ENCODE assay signal across 13 cellular contexts in the genomic region with DNA sequence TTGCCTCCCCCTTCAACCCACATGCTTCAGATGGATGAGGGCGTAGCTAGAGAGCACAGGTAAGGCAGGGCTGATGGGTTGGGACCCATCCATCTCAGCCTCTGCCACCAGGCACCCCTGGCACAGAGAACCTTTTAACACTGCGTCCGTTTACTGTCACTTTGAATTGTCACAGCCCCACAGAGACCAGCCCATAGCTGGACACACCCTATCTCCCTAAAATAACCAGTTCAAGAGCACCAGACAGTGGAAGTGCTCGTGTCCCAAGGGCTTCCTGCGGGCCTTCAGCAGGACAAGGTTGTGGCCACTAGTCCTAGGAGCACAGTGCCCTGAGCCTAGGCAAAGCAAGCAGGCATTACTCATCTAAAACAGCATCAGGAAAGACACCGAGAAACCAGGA. TPM values are rescaled to one million over a fixed set of nuclear protein-coding genes. Genes with fewer than 3 reads are reported as not detected.
A peak's percentile ranks its signal among the peaks of the same experiment; 100 is the strongest.
DNase-seq lines count a peak whose midpoint lies in the region; ATAC-seq, FAIRE-seq and TF ChIP-seq lines count a peak whose summit lies in the region.
"Not testable (repeated sequence)": the region's sequence is repeated elsewhere in the genome, so short reads cannot be mapped to it uniquely, and the experiment has no call there.
"Had no signal": no experiment of that assay in that cellular context is flagged by ENCODE, and none has a peak within 500 bp of the region (broad histone marks: within the 10 kb centered on the region; RNA-seq: fewer than 3 reads in every experiment).

No MANE protein-coding gene starts in this region.

- not testable (repeated sequence) for DNase-seq in HepG2 (ENCODE audit: low spot score)

- BruUV-seq in HepG2 (replicated peaks; lab: Mats Ljungman, UMichigan): not testable (repeated sequence)

- not testable (repeated sequence) for TF ChIP-seq EP300 in HepG2 (IDR thresholded peaks at IDR 0.05; ENCODE audit: low read depth in 2 of 2, low read length in 2 of 2); HepG2 (CRISPR knock-in tag; IDR thresholded peaks at IDR 0.05; ENCODE audit: borderline replicate concordance)

- not testable (repeated sequence) for H3K9ac ChIP-seq in HepG2 (ENCODE audit: insufficient read depth, low read depth, low read length)

- not testable (repeated sequence) for H3K27ac ChIP-seq in HepG2 (ENCODE audit: extremely low read length, insufficient read depth, low read length)

- in situ Hi-C loops in HepG2 (cut with HindIII; ENCODE audit: extremely low pct_ligation_motif_present, low pct_unique_long_range_greater_than_20kb): not testable (repeated sequence)

- TF ChIP-seq POLR2A in HepG2 (IDR thresholded peaks at IDR 0.05; ENCODE audit: insufficient read depth in 1 of 2, low read depth in 2 of 2, low read length in 2 of 2): not testable (repeated sequence)

- CTCF ChIA-PET in HepG2 (lab: Yijun Ruan, JAX; ENCODE audit: low intra/inter-chr PET ratio, low total read pairs): not testable (repeated sequence)

- H3K36me3 ChIP-seq in HepG2 (replicated peaks in 1 of 2; ENCODE audit: control insufficient read depth in 1 of 2, insufficient read depth in 2 of 2, low read length in 2 of 2): not testable (repeated sequence)

- not testable (repeated sequence) for H3K4me1 ChIP-seq in HepG2 (ENCODE audit: insufficient read depth, low read length)

- not testable (repeated sequence) for H4K20me1 ChIP-seq in HepG2 (ENCODE audit: insufficient read depth, low read length)

- not testable (repeated sequence) for H2AFZ ChIP-seq in HepG2 (ENCODE audit: low read length)

- H3K79me2 ChIP-seq in HepG2 (ENCODE audit: insufficient read depth, low read length): not testable (repeated sequence)

- POLR2A ChIA-PET in HepG2 (lab: Yijun Ruan, JAX): not testable (repeated sequence)

- not testable (repeated sequence) for TF ChIP-seq RAD21 in HepG2 (CRISPR knock-in tag; IDR thresholded peaks at IDR 0.05)

- H3K4me3 ChIP-seq in HepG2 (replicated peaks in 1 of 3; ENCODE audit: insufficient read depth in 1 of 3, low read depth in 2 of 3, low read length in 3 of 3): not testable (repeated sequence)

- not testable (repeated sequence) for FAIRE-seq in HepG2 (lab: Jason Lieb, UNC)

- not testable (repeated sequence) for TF ChIP-seq CTCF in HepG2 (CRISPR knock-in tag; IDR thresholded peaks at IDR 0.05)

- not testable (repeated sequence) for H3K9me3 ChIP-seq in HepG2 (ENCODE audit: low read length)

- ATAC-seq in HepG2: peak; percentile 50

- H3K27me3 ChIP-seq in HepG2 (ENCODE audit: control insufficient read depth in 1 of 2, insufficient read depth in 2 of 2, low read length in 2 of 2): peaks cover 2 to 23% of the 10 kb centered on the region in 2 experiments; a peak in 4 of 5 replicates

- WGBS in HepG2 (ENCODE audit: low lambda C conversion rate): 40% methylated on average over 1 of the region's 6 CpGs

- H3K4me2 ChIP-seq in HepG2 (ENCODE audit: low read depth, low read length): not testable (repeated sequence)

- intact Hi-C loops in HepG2 (cut with micrococcal nuclease; ENCODE audit: unreplicated experiment): not testable (repeated sequence)

RNA-seq across cellular contexts. Expression of gene BUB1, which starts 20.4 kb away (rescaled TPM):
- 52.6 and 84.1 TPM in 2 replicates for total RNA-seq in HepG2 (2016; rRNA removed; fragmentation: Illumina TruSeq; extraction: Trizol)
- 14.4 and 21.2 TPM in 2 replicates for total RNA-seq in HepG2 (2016; cell fraction: cytosol; rRNA removed; fragmentation: Illumina TruSeq; extraction: Trizol; ENCODE audit: low read depth)
- total RNA-seq in HepG2 (2016; cell fraction: insoluble cytoplasmic fraction; rRNA removed; fragmentation: Illumina TruSeq; extraction: Trizol): 53.4 and 80.3 TPM in 2 replicates
- total RNA-seq in HepG2 (2016; cell fraction: membrane; rRNA removed; fragmentation: Illumina TruSeq; extraction: Trizol): 21.2 and 25.6 TPM in 2 replicates
- total RNA-seq in HepG2 (2016; cell fraction: nucleus; rRNA removed; fragmentation: Illumina TruSeq; extraction: Trizol): 62.6 and 67.1 TPM in 2 replicates
- 15.2 and 27.8 TPM in 2 replicates for polyA plus RNA-seq in HepG2 (2011; rRNA removed)
- 12.7 and 14.5 TPM in 2 replicates for polyA plus RNA-seq in HepG2 (2011; cell fraction: cytosol; rRNA removed)
- polyA plus RNA-seq in HepG2 (2011; cell fraction: nucleus; rRNA removed): 11.0 and 14.9 TPM in 2 replicates
- 12.0 and 29.8 TPM in 2 replicates for polyA plus RNA-seq in HepG2 (2012)
- 6.3 and 8.5 TPM in 2 replicates for polyA plus RNA-seq in HepG2 (2016; cell fraction: cytosol; fragmentation: Illumina TruSeq; extraction: Trizol; ENCODE audit: low read depth)
- 66.9 and 69.6 TPM in 2 replicates for polyA plus RNA-seq in HepG2 (2016; cell fraction: insoluble cytoplasmic fraction; fragmentation: Illumina TruSeq; extraction: Trizol; ENCODE audit: low read depth)
- polyA plus RNA-seq in HepG2 (2016; cell fraction: membrane; fragmentation: Illumina TruSeq; extraction: Trizol; ENCODE audit: low read depth): 8.4 and 12.9 TPM in 2 replicates
- polyA plus RNA-seq in HepG2 (2016; cell fraction: nucleus; fragmentation: Illumina TruSeq; extraction: Trizol; ENCODE audit: insufficient read depth, low read depth): 38.8 and 40.6 TPM in 2 replicates
- 37.0 and 58.7 TPM in 2 replicates for polyA minus RNA-seq in HepG2 (2011; rRNA and poly(A)+ RNA removed; ENCODE audit: low replicate concordance)
- polyA minus RNA-seq in HepG2 (2011; cell fraction: cytosol; rRNA and poly(A)+ RNA removed): 18.4 and 31.0 TPM in 2 replicates
- 74.3 and 94.2 TPM in 2 replicates for polyA minus RNA-seq in HepG2 (2011; cell fraction: nucleus; rRNA and poly(A)+ RNA removed)

RNA-seq across cellular contexts. Expression of gene ACOXL, which starts 34.1 kb away (rescaled TPM):
- not detected in 2 replicates for total RNA-seq in HepG2 (2016; rRNA removed; fragmentation: Illumina TruSeq; extraction: Trizol)
- total RNA-seq in HepG2 (2016; cell fraction: cytosol; rRNA removed; fragmentation: Illumina TruSeq; extraction: Trizol; ENCODE audit: low read depth): not detected in 2 replicates
- total RNA-seq in HepG2 (2016; cell fraction: insoluble cytoplasmic fraction; rRNA removed; fragmentation: Illumina TruSeq; extraction: Trizol): not detected in 2 replicates
- not detected in 2 replicates for total RNA-seq in HepG2 (2016; cell fraction: membrane; rRNA removed; fragmentation: Illumina TruSeq; extraction: Trizol)
- not detected in 2 replicates for total RNA-seq in HepG2 (2016; cell fraction: nucleus; rRNA removed; fragmentation: Illumina TruSeq; extraction: Trizol)
- polyA plus RNA-seq in HepG2 (2011; rRNA removed): not detected in 2 replicates
- polyA plus RNA-seq in HepG2 (2011; cell fraction: cytosol; rRNA removed): not detected in 2 replicates
- polyA plus RNA-seq in HepG2 (2011; cell fraction: nucleus; rRNA removed): not detected in 2 replicates
- 0.11 TPM in 1 of 2 replicates, not detected in the other for polyA plus RNA-seq in HepG2 (2012)
- not detected in 2 replicates for polyA plus RNA-seq in HepG2 (2016; cell fraction: cytosol; fragmentation: Illumina TruSeq; extraction: Trizol; ENCODE audit: low read depth)
- polyA plus RNA-seq in HepG2 (2016; cell fraction: insoluble cytoplasmic fraction; fragmentation: Illumina TruSeq; extraction: Trizol; ENCODE audit: low read depth): not detected in 2 replicates
- not detected in 2 replicates for polyA plus RNA-seq in HepG2 (2016; cell fraction: membrane; fragmentation: Illumina TruSeq; extraction: Trizol; ENCODE audit: low read depth)
- not detected in 2 replicates for polyA plus RNA-seq in HepG2 (2016; cell fraction: nucleus; fragmentation: Illumina TruSeq; extraction: Trizol; ENCODE audit: insufficient read depth, low read depth)
- polyA minus RNA-seq in HepG2 (2011; rRNA and poly(A)+ RNA removed; ENCODE audit: low replicate concordance): not detected in 2 replicates
- polyA minus RNA-seq in HepG2 (2011; cell fraction: cytosol; rRNA and poly(A)+ RNA removed): not detected in 2 replicates
- not detected in 2 replicates for polyA minus RNA-seq in HepG2 (2011; cell fraction: nucleus; rRNA and poly(A)+ RNA removed)
- total RNA-seq: A172; A673; B cell; CD4-positive, alpha-beta memory T cell; CD4-positive, alpha-beta T cell; CD4-positive, CD25-positive, alpha-beta regulatory T cell; CD8-positive, alpha-beta T cell; Daoy had no signal
- polyA plus RNA-seq: A549; AG04450; BJ; CD4-positive, alpha-beta memory T cell; CD8-positive, alpha-beta memory T cell had no signal
